In genomic region chr2:286774-287392, GRCh38 we compare ENCODE assay signal across 9 cellular contexts.
DNase-seq lines count a peak whose midpoint lies in the region; ATAC-seq lines count a peak whose summit lies in the region.
"Had no signal": no experiment of that assay in that cellular context is flagged by ENCODE, and none has a peak within 500 bp of the region (broad histone marks: within the 10 kb centered on the region; RNA-seq: fewer than 3 reads in every experiment).

No MANE protein-coding gene starts in this region.

- no peak for ATAC-seq in GM18867 (IDR thresholded peaks at IDR 0.05; ENCODE audit: unreplicated experiment)

- DNase-seq in NCI-H146 (lab: John Stamatoyannopoulos, UW) (peak; percentile 30), NCI-H146 treated with DMSO at 0.1 percent for 48 hours (lab: John Stamatoyannopoulos, UW; ENCODE audit: unreplicated experiment) (no peak), amniotic epithelial cell (ENCODE audit: low read depth) (peak; percentile 40), islet precursor cell (peak; percentile 43), skeletal muscle cell (ENCODE audit: low read depth) (no peak), NOMO-1 treated with dmso at 0.1 percent for 144 hours (lab: John Stamatoyannopoulos, UW; ENCODE audit: unreplicated experiment) (no peak)
- DNase-seq in stimulated activated naive CD4-positive, alpha-beta T cell treated with Interleukin-2 at 50 U/mL for 16 hours (lab: John Stamatoyannopoulos, UW) = no peak
- DNase-seq: NCI-H187 had no signal

- H3K4me3 ChIP-seq in skeletal muscle cell (ENCODE audit: low read depth, low read length) = peak overlapping the region; percentile 32

Comparison
In these comparisons a context has a peak if more than half of its experiments do, and no peak if none do; other contexts are left out.
1. DNase-seq: peak in NCI-H146 (single experiment), amniotic epithelial cell (single experiment) and islet precursor cell (single experiment); none in NCI-H146 treated with DMSO at 0.1 percent for 48 hours (single experiment), skeletal muscle cell (single experiment), NOMO-1 treated with dmso at 0.1 percent for 144 hours (single experiment) and stimulated activated naive CD4-positive, alpha-beta T cell treated with Interleukin-2 at 50 U/mL for 16 hours (single experiment).